ENCODE assay signal across 1 cellular context in the genomic region with DNA sequence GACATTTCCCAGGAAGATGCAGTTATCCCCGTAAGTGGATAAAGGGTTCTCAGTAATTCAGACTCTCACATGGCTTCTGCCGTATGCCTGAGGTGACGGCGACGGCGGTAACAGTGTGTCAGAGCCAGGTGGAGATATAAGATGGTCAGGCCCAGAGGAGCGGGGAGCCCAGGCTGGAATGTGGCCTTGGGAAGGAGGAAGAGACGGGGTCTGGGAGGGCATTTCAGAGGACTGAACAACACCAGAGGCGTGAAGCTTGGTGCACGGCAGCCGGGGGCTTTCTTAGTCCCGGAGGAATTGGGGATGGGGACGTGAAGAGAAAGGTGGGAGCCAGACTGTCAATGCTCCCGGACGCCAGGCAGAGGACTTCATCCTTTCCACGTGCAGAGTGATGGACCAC.
TF ChIP-seq lines count a peak whose summit lies in the region.

No MANE protein-coding gene starts in this region.

TF ChIP-seq in GM23338, 12 proteins besides CTCF, POLR2A, EP300 and RAD21 (continued from another document):
- TF ChIP-seq, protein P1, sequence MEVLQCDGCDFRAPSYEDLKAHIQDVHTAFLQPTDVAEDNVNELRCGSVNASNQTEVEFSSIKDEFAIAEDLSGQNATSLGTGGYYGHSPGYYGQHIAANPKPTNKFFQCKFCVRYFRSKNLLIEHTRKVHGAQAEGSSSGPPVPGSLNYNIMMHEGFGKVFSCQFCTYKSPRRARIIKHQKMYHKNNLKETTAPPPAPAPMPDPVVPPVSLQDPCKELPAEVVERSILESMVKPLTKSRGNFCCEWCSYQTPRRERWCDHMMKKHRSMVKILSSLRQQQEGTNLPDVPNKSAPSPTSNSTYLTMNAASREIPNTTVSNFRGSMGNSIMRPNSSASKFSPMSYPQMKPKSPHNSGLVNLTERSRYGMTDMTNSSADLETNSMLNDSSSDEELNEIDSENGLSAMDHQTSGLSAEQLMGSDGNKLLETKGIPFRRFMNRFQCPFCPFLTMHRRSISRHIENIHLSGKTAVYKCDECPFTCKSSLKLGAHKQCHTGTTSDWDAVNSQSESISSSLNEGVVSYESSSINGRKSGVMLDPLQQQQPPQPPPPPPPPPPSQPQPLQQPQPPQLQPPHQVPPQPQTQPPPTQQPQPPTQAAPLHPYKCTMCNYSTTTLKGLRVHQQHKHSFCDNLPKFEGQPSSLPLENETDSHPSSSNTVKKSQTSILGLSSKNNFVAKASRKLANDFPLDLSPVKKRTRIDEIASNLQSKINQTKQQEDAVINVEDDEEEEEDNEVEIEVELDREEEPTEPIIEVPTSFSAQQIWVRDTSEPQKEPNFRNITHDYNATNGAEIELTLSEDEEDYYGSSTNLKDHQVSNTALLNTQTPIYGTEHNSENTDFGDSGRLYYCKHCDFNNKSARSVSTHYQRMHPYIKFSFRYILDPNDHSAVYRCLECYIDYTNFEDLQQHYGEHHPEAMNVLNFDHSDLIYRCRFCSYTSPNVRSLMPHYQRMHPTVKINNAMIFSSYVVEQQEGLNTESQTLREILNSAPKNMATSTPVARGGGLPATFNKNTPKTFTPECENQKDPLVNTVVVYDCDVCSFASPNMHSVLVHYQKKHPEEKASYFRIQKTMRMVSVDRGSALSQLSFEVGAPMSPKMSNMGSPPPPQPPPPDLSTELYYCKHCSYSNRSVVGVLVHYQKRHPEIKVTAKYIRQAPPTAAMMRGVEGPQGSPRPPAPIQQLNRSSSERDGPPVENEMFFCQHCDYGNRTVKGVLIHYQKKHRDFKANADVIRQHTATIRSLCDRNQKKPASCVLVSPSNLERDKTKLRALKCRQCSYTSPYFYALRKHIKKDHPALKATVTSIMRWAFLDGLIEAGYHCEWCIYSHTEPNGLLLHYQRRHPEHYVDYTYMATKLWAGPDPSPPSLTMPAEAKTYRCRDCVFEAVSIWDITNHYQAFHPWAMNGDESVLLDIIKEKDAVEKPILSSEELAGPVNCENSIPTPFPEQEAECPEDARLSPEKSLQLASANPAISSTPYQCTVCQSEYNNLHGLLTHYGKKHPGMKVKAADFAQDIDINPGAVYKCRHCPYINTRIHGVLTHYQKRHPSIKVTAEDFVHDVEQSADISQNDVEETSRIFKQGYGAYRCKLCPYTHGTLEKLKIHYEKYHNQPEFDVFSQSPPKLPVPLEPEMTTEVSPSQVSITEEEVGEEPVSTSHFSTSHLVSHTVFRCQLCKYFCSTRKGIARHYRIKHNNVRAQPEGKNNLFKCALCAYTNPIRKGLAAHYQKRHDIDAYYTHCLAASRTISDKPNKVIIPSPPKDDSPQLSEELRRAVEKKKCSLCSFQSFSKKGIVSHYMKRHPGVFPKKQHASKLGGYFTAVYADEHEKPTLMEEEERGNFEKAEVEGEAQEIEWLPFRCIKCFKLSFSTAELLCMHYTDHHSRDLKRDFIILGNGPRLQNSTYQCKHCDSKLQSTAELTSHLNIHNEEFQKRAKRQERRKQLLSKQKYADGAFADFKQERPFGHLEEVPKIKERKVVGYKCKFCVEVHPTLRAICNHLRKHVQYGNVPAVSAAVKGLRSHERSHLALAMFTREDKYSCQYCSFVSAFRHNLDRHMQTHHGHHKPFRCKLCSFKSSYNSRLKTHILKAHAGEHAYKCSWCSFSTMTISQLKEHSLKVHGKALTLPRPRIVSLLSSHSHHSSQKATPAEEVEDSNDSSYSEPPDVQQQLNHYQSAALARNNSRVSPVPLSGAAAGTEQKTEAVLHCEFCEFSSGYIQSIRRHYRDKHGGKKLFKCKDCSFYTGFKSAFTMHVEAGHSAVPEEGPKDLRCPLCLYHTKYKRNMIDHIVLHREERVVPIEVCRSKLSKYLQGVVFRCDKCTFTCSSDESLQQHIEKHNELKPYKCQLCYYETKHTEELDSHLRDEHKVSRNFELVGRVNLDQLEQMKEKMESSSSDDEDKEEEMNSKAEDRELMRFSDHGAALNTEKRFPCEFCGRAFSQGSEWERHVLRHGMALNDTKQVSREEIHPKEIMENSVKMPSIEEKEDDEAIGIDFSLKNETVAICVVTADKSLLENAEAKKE (CRISPR knock-in tag; IDR thresholded peaks at IDR 0.05), result no peak
- TF ChIP-seq CREB1 (CRISPR knock-in tag; IDR thresholded peaks at IDR 0.05; ENCODE audit: low read depth) (no peak), NANOG (IDR thresholded peaks at IDR 0.05; ENCODE audit: borderline replicate concordance) (no peak), STAT1 (IDR thresholded peaks at IDR 0.05; ENCODE audit: unreplicated experiment) (no peak)
- TF ChIP-seq, protein P2, sequence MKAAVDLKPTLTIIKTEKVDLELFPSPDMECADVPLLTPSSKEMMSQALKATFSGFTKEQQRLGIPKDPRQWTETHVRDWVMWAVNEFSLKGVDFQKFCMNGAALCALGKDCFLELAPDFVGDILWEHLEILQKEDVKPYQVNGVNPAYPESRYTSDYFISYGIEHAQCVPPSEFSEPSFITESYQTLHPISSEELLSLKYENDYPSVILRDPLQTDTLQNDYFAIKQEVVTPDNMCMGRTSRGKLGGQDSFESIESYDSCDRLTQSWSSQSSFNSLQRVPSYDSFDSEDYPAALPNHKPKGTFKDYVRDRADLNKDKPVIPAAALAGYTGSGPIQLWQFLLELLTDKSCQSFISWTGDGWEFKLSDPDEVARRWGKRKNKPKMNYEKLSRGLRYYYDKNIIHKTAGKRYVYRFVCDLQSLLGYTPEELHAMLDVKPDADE (IDR thresholded peaks at IDR 0.05), result no peak
TF ChIP-seq in GM23338: peak in this region for 0.
